ENCODE assay signal across 21 cellular contexts in the genomic region with DNA sequence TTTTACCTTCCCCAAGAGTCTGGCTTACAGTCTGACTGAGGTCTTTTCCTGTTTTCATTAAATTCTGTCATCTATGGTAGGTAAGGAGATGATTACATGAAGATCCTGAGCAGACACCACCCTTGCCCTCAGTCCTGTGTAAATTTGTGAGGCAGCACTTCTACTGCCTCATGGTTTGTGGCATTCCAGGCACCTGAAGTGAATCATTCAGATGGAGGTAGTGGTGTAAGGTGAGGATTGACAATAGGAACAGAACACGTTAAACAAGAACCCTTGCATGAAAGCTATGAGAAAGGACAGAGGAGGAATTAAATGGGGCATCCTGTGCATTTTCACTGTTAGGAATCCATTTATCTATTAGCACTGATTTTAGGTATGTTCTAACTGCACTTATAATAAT.
DNase-seq lines count a peak whose midpoint lies in the region; ATAC-seq and TF ChIP-seq lines count a peak whose summit lies in the region.
"Had no signal": no experiment of that assay in that cellular context is flagged by ENCODE, and none has a peak within 500 bp of the region (broad histone marks: within the 10 kb centered on the region; RNA-seq: fewer than 3 reads in every experiment).

No MANE protein-coding gene starts in this region.

- H4K91ac ChIP-seq in trophoblast cell (ENCODE audit: low read depth, low read length): no peak overlapping the region

- H3K27me3 ChIP-seq in mammary epithelial cell (ENCODE audit: insufficient read depth, low read length) (no peaks in the 10 kb centered on the region), breast epithelium (no peaks in the 10 kb centered on the region), trophoblast cell (ENCODE audit: insufficient read depth, low read length) (no peaks in the 10 kb centered on the region), left lung (no peaks in the 10 kb centered on the region)
- H3K27me3 ChIP-seq: BE2C; BLaER1 treated with 17β-estradiol and CSF1 and Interleukin-3, amounts not matched to agents 10 nM and 100 nM had no signal

- H4K12ac ChIP-seq in trophoblast cell (ENCODE audit: low read depth, low read length): no peak overlapping the region

- no peak overlapping the region for H3K4ac ChIP-seq in trophoblast cell (ENCODE audit: low read depth, low read length)

- no peak overlapping the region for H3K14ac ChIP-seq in trophoblast cell (ENCODE audit: low read length)

- H3K4me2 ChIP-seq in mammary epithelial cell (ENCODE audit: insufficient read depth, low read depth, low read length) (no peak overlapping the region), trophoblast cell (ENCODE audit: low read length) (no peak overlapping the region)
- H3K4me2 ChIP-seq: A549; BLaER1 treated with 17β-estradiol and CSF1 and Interleukin-3, amounts not matched to agents 10 nM and 100 nM had no signal

- H4K8ac ChIP-seq in trophoblast cell (ENCODE audit: low read depth, low read length): no peak overlapping the region

- WGBS in mammary epithelial cell (ENCODE audit: low coverage, missing lambda C conversion rate): 82% methylated on average over 1 of the region's 1 CpG
- no CpG with 5 or more reads among the region's 1 CpG for WGBS in trophoblast cell (ENCODE audit: extremely low coverage, insufficient coverage, insufficient read length)

- H3K9me3 ChIP-seq in mammary epithelial cell (replicated peaks; ENCODE audit: insufficient read depth, low read length) (no peaks in the 10 kb centered on the region), breast epithelium (no peaks in the 10 kb centered on the region), trophoblast cell (ENCODE audit: insufficient read depth, low read depth, low read length) (no peaks in the 10 kb centered on the region), left lung (no peaks in the 10 kb centered on the region)
- H3K9me3 ChIP-seq: A549; BE2C; BLaER1 treated with 17β-estradiol and CSF1 and Interleukin-3, amounts not matched to agents 10 nM and 100 nM had no signal

- CTCF ChIA-PET in mammary epithelial cell (lab: Charles Lee; ENCODE audit: low non-redundant PET): no interaction called here

- no TSS peak for BruUV-seq in mammary epithelial cell (replicated peaks; lab: Mats Ljungman, UMichigan)

- ATAC-seq in left lung: no peak
- ATAC-seq: A549, GM12878 had no signal

- dilution Hi-C loops in mammary epithelial cell (cut with HindIII; ENCODE audit: low sequenced_read_pairs): no loop called here

- H2BK12ac ChIP-seq in trophoblast cell (ENCODE audit: low read length): no peak overlapping the region

- intact Hi-C loops in mammary epithelial cell (cut with micrococcal nuclease) (loop anchor here (10.0 kb wide), 1 partner anchor 327 kb away; no protein-coding TSS in a partner anchor), breast epithelium (cut with DNase I; ENCODE audit: low total_unique reads) (no loop called here), cardiac septum (cut with DNase I) (no loop called here), left lung (cut with DNase I) (no loop called here)

- TF ChIP-seq POLR2A in breast epithelium (IDR thresholded peaks at IDR 0.05): no peak

- H3K27ac ChIP-seq in mammary epithelial cell (ENCODE audit: insufficient read depth, low read depth, low read length) (no peak overlapping the region), breast epithelium (no peak overlapping the region), trophoblast cell (ENCODE audit: low read depth, low read length) (no peak overlapping the region), left lung (no peak overlapping the region)
- H3K27ac ChIP-seq: A549; BLaER1 treated with 17β-estradiol and CSF1 and Interleukin-3, amounts not matched to agents 10 nM and 100 nM; GM23248 had no signal

- H3K9ac ChIP-seq in mammary epithelial cell (ENCODE audit: insufficient read depth, low read length) (no peak overlapping the region), trophoblast cell (ENCODE audit: low read length) (no peak overlapping the region)
- H3K9ac ChIP-seq: BLaER1 treated with 17β-estradiol and CSF1 and Interleukin-3, amounts not matched to agents 10 nM and 100 nM; GM23248 had no signal

- no peaks in the 10 kb centered on the region for H3K79me1 ChIP-seq in trophoblast cell (ENCODE audit: low read length)

- H3K23ac ChIP-seq in trophoblast cell (ENCODE audit: low read length): no peak overlapping the region

- H3K4me3 ChIP-seq in mammary epithelial cell (replicated peaks in 1 of 3; ENCODE audit: insufficient read depth in 1 of 3, low read depth in 2 of 3, low read length in 3 of 3): no peak overlapping the region
- no peak overlapping the region for H3K4me3 ChIP-seq in breast epithelium
- no peak overlapping the region for H3K4me3 ChIP-seq in epithelial cell of esophagus (ENCODE audit: low read length)
- no peak overlapping the region for H3K4me3 ChIP-seq in trophoblast cell (ENCODE audit: low read depth, low read length)
- no peak overlapping the region for H3K4me3 ChIP-seq in left lung
- H3K4me3 ChIP-seq: A549; BLaER1 treated with 17β-estradiol and CSF1 and Interleukin-3, amounts not matched to agents 10 nM and 100 nM; GM12878; GM23248 had no signal

- H3K79me2 ChIP-seq in mammary epithelial cell (ENCODE audit: insufficient read depth, low read length) (no peaks in the 10 kb centered on the region), trophoblast cell (ENCODE audit: control insufficient read depth, insufficient read depth, low read length, poor library complexity) (no peaks in the 10 kb centered on the region)

- DNase-seq in mammary epithelial cell: peak; percentile 2
- no peak for DNase-seq in breast epithelium (ENCODE audit: low spot score in 2 of 2)
- peak; percentile 40 for DNase-seq in epithelial cell of esophagus (ENCODE audit: low read depth)
- DNase-seq in trophoblast cell: peak; percentile 21 to 53
- no peak for DNase-seq in cardiac septum (ENCODE audit: low spot score)
- DNase-seq in left lung: no peak
- DNase-seq: 8988T; ACHN; AML-193; BE2C; CD4-positive, alpha-beta T cell; CD8-positive, alpha-beta memory T cell; DMS 273 treated with DMSO at 0.1 percent for 48 hours; DMS79; EL; GDM1; GM23248; HCEC 1CT had no signal

- H3K36me3 ChIP-seq in mammary epithelial cell (ENCODE audit: insufficient read depth, low read length) (no peaks in the 10 kb centered on the region), breast epithelium (no peaks in the 10 kb centered on the region), trophoblast cell (ENCODE audit: control insufficient read depth in 1 of 2, insufficient read depth in 2 of 2, low read length in 2 of 2) (no peaks in the 10 kb centered on the region), left lung (no peaks in the 10 kb centered on the region)
- H3K36me3 ChIP-seq: BE2C; BLaER1 treated with 17β-estradiol and CSF1 and Interleukin-3, amounts not matched to agents 10 nM and 100 nM had no signal

- no peak overlapping the region for H2BK120ac ChIP-seq in trophoblast cell (ENCODE audit: insufficient read depth, low read length, poor library complexity)

- H2AFZ ChIP-seq in mammary epithelial cell (ENCODE audit: low read depth, low read length): no peak overlapping the region
- H2AFZ ChIP-seq in trophoblast cell (ENCODE audit: insufficient read depth, low read length, poor library complexity): no peak overlapping the region
- H2AFZ ChIP-seq: GM23248 had no signal

- TF ChIP-seq CTCF in mammary epithelial cell (conservative IDR thresholded peaks at IDR 0.05 in 1 of 2, IDR thresholded peaks at IDR 0.05 in 1 of 2; ENCODE audit: extremely low read depth in 1 of 2, insufficient read depth in 1 of 2, low read depth in 1 of 2, low read length in 2 of 2) (no peak), breast epithelium (IDR thresholded peaks at IDR 0.05) (no peak), epithelial cell of esophagus (IDR thresholded peaks at IDR 0.05; ENCODE audit: insufficient read depth, low read depth, low read length, missing control alignments) (no peak), left lung (IDR thresholded peaks at IDR 0.05) (no peak)

- H2BK5ac ChIP-seq in trophoblast cell (ENCODE audit: low read depth, low read length, poor library complexity): no peak overlapping the region

- no peak overlapping the region for H2AK5ac ChIP-seq in trophoblast cell (ENCODE audit: low read length)

- H3K4me1 ChIP-seq in mammary epithelial cell (ENCODE audit: insufficient read depth, low read length) (no peaks in the 10 kb centered on the region), breast epithelium (no peaks in the 10 kb centered on the region), trophoblast cell (ENCODE audit: control insufficient read depth in 1 of 2, insufficient read depth in 2 of 2, low read length in 2 of 2) (no peaks in the 10 kb centered on the region), left lung (no peaks in the 10 kb centered on the region)
- H3K4me1 ChIP-seq: A549; BE2C; BLaER1 treated with 17β-estradiol and CSF1 and Interleukin-3, amounts not matched to agents 10 nM and 100 nM had no signal

- in situ Hi-C loops in mammary epithelial cell (cut with MboI; ENCODE audit: low sequenced_read_pairs in 2 of 2): no loop called here

- H4K20me1 ChIP-seq in mammary epithelial cell (ENCODE audit: insufficient read depth, low read length): no peaks in the 10 kb centered on the region
- H4K20me1 ChIP-seq: BLaER1 treated with 17β-estradiol and CSF1 and Interleukin-3, amounts not matched to agents 10 nM and 100 nM had no signal

- no peak overlapping the region for H3K18ac ChIP-seq in trophoblast cell (ENCODE audit: low read length)

Comparison
In these comparisons a context has a peak if more than half of its experiments do, and no peak if none do; other contexts are left out.
1. DNase-seq: peak in mammary epithelial cell (single experiment), epithelial cell of esophagus (single experiment) and trophoblast cell (2 of 2); none in breast epithelium (0 of 2), cardiac septum (single experiment) and left lung (0 of 2).